Comparison of ENCODE assay signal across 26 cellular contexts in the genomic region with DNA sequence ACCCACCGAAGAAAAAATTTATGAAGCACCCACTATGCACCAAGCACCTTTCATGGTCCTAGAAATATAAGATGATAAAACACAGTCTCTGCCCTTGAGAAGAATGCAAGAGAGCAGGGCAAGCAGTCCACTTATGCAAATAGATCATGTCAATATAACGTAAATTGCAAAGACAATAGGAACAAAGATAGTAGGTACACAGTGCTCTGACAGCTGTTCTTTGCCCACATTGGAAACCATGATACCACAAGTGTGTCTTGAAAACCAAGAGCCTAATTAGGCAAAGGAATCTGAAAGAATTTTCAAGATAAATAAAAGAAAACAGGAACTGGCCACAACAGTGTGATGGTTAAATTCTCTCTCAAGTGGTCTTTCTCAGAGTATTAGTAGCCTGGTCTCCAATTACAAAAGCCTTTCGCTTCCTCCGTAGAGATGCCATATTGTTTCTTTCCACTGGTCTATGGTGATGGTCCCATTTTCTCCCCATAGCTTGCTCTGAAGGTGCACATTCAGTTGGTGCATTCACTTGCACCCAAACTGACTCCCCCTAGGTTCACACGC.
DNase-seq lines count a peak whose midpoint lies in the region; ATAC-seq and TF ChIP-seq lines count a peak whose summit lies in the region.
"Had no signal": no experiment of that assay in that cellular context is flagged by ENCODE, and none has a peak within 500 bp of the region (broad histone marks: within the 10 kb centered on the region; RNA-seq: fewer than 3 reads in every experiment).

No MANE protein-coding gene starts in this region.

- no peaks in the 10 kb centered on the region for H3K27me3 ChIP-seq in MM.1S (replicated peaks; ENCODE audit: insufficient read depth, low read length)
- H3K27me3 ChIP-seq: BLaER1 treated with 17β-estradiol and CSF1 and Interleukin-3, amounts not matched to agents 10 nM and 100 nM had no signal

- H4K20me1 ChIP-seq in MM.1S (ENCODE audit: insufficient read depth, low read length): no peaks in the 10 kb centered on the region
- H4K20me1 ChIP-seq: BLaER1 treated with 17β-estradiol and CSF1 and Interleukin-3, amounts not matched to agents 10 nM and 100 nM had no signal

- no peaks in the 10 kb centered on the region for H3K9me3 ChIP-seq in MM.1S (replicated peaks; ENCODE audit: insufficient read depth, low read length)
- H3K9me3 ChIP-seq: A549; BLaER1 treated with 17β-estradiol and CSF1 and Interleukin-3, amounts not matched to agents 10 nM and 100 nM had no signal

- DNase-seq in NCI-H748 (lab: John Stamatoyannopoulos, UW; ENCODE audit: unreplicated experiment) (peak; percentile 17), NCI-H748 treated with DMSO at 0.1 percent for 48 hours (lab: John Stamatoyannopoulos, UW) (no peak), MM.1S (peak; percentile 30), astrocyte of the hippocampus (ENCODE audit: low read depth, low spot score) (peak; percentile 33), left lobe of liver (ENCODE audit: low spot score) (no peak), epidermal melanocyte (ENCODE audit: insufficient read length, low spot score) (no peak), NCI-H1048 (lab: John Stamatoyannopoulos, UW) (no peak)
- DNase-seq: AML-193; CD4-positive, alpha-beta T cell; COR-L47; DMS79; EL; GF-D8; H9; KBM-7; NCI-H1092 treated with DMSO at 0.1 percent for 48 hours; NCI-H1436 treated with DMSO at 0.1 percent for 48 hours; NCI-H2029; NCI-H2227 treated with DMSO at 0.1 percent for 48 hours; SHP77; T-cell had no signal

- H3K36me3 ChIP-seq in MM.1S (replicated peaks; ENCODE audit: insufficient read depth, low read length): no peaks in the 10 kb centered on the region
- H3K36me3 ChIP-seq: BLaER1 treated with 17β-estradiol and CSF1 and Interleukin-3, amounts not matched to agents 10 nM and 100 nM had no signal

- H3K9ac ChIP-seq in MM.1S (ENCODE audit: low read length): no peak overlapping the region
- H3K9ac ChIP-seq: BLaER1 treated with 17β-estradiol and CSF1 and Interleukin-3, amounts not matched to agents 10 nM and 100 nM had no signal

- H3K9me2 ChIP-seq in MM.1S (replicated peaks; ENCODE audit: insufficient read depth, low read length): no peaks in the 10 kb centered on the region

- no peak for TF ChIP-seq CTCF in MM.1S (IDR thresholded peaks at IDR 0.05; ENCODE audit: low read length)

- no peak for ATAC-seq in left lobe of liver
- ATAC-seq: A549, GM23338, Panc1, T-cell had no signal

- H3K4me2 ChIP-seq in MM.1S (ENCODE audit: low read depth, low read length): no peak overlapping the region
- H3K4me2 ChIP-seq: A549; BLaER1 treated with 17β-estradiol and CSF1 and Interleukin-3, amounts not matched to agents 10 nM and 100 nM; GM23338 had no signal

- H3K27ac ChIP-seq in MM.1S (ENCODE audit: low read length): no peak overlapping the region
- H3K27ac ChIP-seq: A549; BLaER1 treated with 17β-estradiol and CSF1 and Interleukin-3, amounts not matched to agents 10 nM and 100 nM; RWPE1 had no signal

- no peak overlapping the region for H3K4me3 ChIP-seq in MM.1S (ENCODE audit: low read length)
- H3K4me3 ChIP-seq: A549; BLaER1 treated with 17β-estradiol and CSF1 and Interleukin-3, amounts not matched to agents 10 nM and 100 nM; GM23338 had no signal

- no peak overlapping the region for H2AFZ ChIP-seq in MM.1S (ENCODE audit: low read length)
- H2AFZ ChIP-seq: GM23338 had no signal

- H3K4me1 ChIP-seq in MM.1S (ENCODE audit: low read length): no peaks in the 10 kb centered on the region
- H3K4me1 ChIP-seq: A549; BLaER1 treated with 17β-estradiol and CSF1 and Interleukin-3, amounts not matched to agents 10 nM and 100 nM had no signal

- no peaks in the 10 kb centered on the region for H3K79me2 ChIP-seq in MM.1S (ENCODE audit: low read length)

- H3F3A ChIP-seq in MM.1S (ENCODE audit: insufficient read depth, low read length): no peaks in the 10 kb centered on the region

Comparison
In these comparisons a context has a peak if more than half of its experiments do, and no peak if none do; other contexts are left out.
1. DNase-seq: peak in NCI-H748 (single experiment), MM.1S (single experiment) and astrocyte of the hippocampus (single experiment); none in NCI-H748 treated with DMSO at 0.1 percent for 48 hours (single experiment), left lobe of liver (single experiment), epidermal melanocyte (single experiment) and NCI-H1048 (single experiment).